ENCODE assay signal across 30 cellular contexts in the genomic region with DNA sequence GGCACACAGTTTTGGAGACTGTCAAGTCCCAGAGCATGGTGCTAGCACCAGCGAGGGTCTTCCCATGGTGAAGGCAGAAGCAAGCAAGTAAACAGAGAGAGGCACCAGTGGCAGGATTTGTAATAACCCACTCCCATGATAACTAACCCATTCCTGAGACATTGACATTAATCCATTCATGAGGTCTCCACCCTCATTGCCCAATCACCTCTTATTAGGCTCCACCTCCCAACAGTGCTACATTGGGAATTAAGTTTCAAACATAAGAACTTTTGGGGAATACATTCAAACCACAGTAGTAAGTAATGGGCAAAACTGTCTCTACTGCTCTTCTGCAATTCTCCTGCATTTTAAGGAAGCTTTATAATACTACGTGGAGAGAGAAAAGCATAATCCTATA.
"Had no signal": no experiment of that assay in that cellular context is flagged by ENCODE, and none has a peak within 500 bp of the region (broad histone marks: within the 10 kb centered on the region; RNA-seq: fewer than 3 reads in every experiment).

No MANE protein-coding gene starts in this region.

- H3K27ac ChIP-seq: brain microvascular endothelial cell, KMS-11, RWPE1, SJCRH30, SK-N-MC, WERI-Rb-1 had no signal

- H3K4me3 ChIP-seq: SJCRH30, SK-N-MC had no signal

- DNase-seq: activated CD4-positive, alpha-beta memory T cell treated with anti-CD3 and anti-CD28 coated beads, Interleukin-2, amount 10 ng/mL, durations not matched to agents 7 days and 5 days; activated CD4-positive, alpha-beta T cell treated with anti-CD3 and anti-CD28 coated beads for 1 hour; activated CD4-positive, alpha-beta T cell treated with anti-CD3 and anti-CD28 coated beads for 48 hours; activated CD4-positive, CD25-positive, alpha-beta regulatory T cell; activated CD8-positive, alpha-beta memory T cell treated with anti-CD3 and anti-CD28 coated beads for 24 hours; activated CD8-positive, alpha-beta memory T cell treated with anti-CD3 and anti-CD28 coated beads, Interleukin-2, amount 10 ng/mL, durations not matched to agents 7 days and 5 days; activated CD8-positive, alpha-beta memory T cell treated with anti-CD3 and anti-CD28 coated beads, Interleukin-2, amount 50 U/mL, for 48 hours; activated effector memory CD4-positive, alpha-beta T cell treated with Interleukin-2 at 50 U/mL for 16 hours; activated naive CD4-positive, alpha-beta T cell treated with anti-CD3 and anti-CD28 coated beads, Interleukin-2, amount 10 ng/mL, durations not matched to agents 7 days and 5 days; activated naive CD8-positive, alpha-beta T cell treated with anti-CD3 and anti-CD28 coated beads, Interleukin-2, amount 50 U/mL, for 24 hours; activated T-cell treated with anti-CD3 and anti-CD28 coated beads, Interleukin-2, amount 50 U/mL, for 48 hours; amniotic stem cell; aorta; brain microvascular endothelial cell; MM.1S; MV-4-11; NCI-H1092; NCI-H1436 treated with DMSO at 0.1 percent for 48 hours; NCI-H1694 treated with DMSO at 0.1 percent for 48 hours; NCI-H2029; NCI-H345; NCI-H524 treated with DMSO at 0.1 percent for 48 hours; PC-3; SHP77; SJCRH30; T1000; WERI-Rb-1 had no signal

- H3K27me3 ChIP-seq: brain microvascular endothelial cell, SJCRH30 had no signal

- H3K4me1 ChIP-seq: SJCRH30 had no signal

- ATAC-seq: activated CD8-positive, alpha-beta memory T cell treated with anti-CD3 and anti-CD28 coated beads, Interleukin-2, amount 10 ng/mL, durations not matched to agents 7 days and 5 days; activated naive CD8-positive, alpha-beta T cell treated with anti-CD3 and anti-CD28 coated beads, Interleukin-2, amount 50 U/mL, for 24 hours; PC-3 had no signal

- H3K9me3 ChIP-seq: SJCRH30 had no signal

- H3K36me3 ChIP-seq: brain microvascular endothelial cell, SJCRH30, WERI-Rb-1 had no signal
